ENCODE assay signal across 8 cellular contexts in the genomic region with DNA sequence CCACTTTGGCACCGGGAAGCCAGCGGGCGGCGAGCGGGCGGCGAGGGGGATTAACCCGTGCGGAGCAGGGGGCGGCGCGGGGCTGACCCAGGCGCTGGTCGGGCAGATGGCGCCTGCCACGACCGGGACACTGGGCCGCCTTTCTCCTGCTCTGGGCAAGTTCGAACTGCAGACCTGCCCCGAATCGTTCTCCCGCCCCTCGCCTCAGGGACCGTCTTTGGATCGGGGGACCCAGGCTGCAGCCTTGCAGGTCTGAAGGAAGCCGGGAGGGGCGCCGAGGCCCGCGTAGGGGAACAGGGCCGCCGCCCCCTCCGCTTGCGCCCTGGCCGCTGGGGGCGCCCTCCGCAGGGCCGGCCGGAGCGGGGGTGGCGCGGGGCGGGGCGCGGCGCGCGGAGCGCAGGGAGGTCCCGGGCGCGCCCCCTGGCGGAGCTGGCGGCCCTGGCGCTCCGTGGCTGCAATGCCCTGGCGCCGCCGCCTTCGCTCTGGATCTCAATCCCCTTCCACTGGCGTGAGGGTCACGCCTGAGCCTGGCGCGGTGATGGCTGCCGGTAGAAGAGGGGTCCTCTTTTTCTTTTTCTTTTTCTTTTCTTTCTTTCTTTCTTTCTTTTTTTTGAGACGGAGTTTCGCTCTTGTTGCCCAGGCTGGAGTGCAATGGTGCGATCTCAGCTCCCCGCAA. TPM values are rescaled to one million over a fixed set of nuclear protein-coding genes. Genes with fewer than 3 reads are reported as not detected.
DNase-seq lines count a peak whose midpoint lies in the region; ATAC-seq, FAIRE-seq and TF ChIP-seq lines count a peak whose summit lies in the region.

No MANE protein-coding gene starts in this region.

- no peak for TF ChIP-seq EP300 in HepG2 (IDR thresholded peaks at IDR 0.05; ENCODE audit: low read depth in 2 of 2, low read length in 2 of 2)
- no peak for TF ChIP-seq EP300 in HepG2 (CRISPR knock-in tag; IDR thresholded peaks at IDR 0.05; ENCODE audit: borderline replicate concordance)

- POLR2A ChIA-PET in activated CD4-positive, alpha-beta T cell treated with anti-CD3 and anti-CD28 coated beads, Interleukin-2, amount 10 ng/mL, durations not matched to agents 7 days and 5 days (lab: Charles Lee): no interaction called here
- POLR2A ChIA-PET in HepG2 (lab: Yijun Ruan, JAX): interaction anchor here (1.1 to 1.2 kb wide), 2 partner anchors 21 to 100 kb away, joined by 3 read pairs; no protein-coding TSS in a partner anchor

- CTCF ChIA-PET in activated CD4-positive, alpha-beta T cell treated with anti-CD3 and anti-CD28 coated beads, Interleukin-2, amount 10 ng/mL, durations not matched to agents 7 days and 5 days (lab: Charles Lee): interaction anchor here (0.6 to 6.4 kb wide), 33 partner anchors 9 to 825 kb away, joined by 3 to 64 read pairs (median 4); partner anchors contain the start of gene YLPM1
- CTCF ChIA-PET in HepG2 (lab: Yijun Ruan, JAX; ENCODE audit: low intra/inter-chr PET ratio, low total read pairs): interaction anchor here (0.7 to 2.5 kb wide), 4 partner anchors 17 to 191 kb away, joined by 3 to 8 read pairs (median 6); partner anchors contain the start of genes AREL1 and FCF1

- in situ Hi-C loops in HepG2 (cut with HindIII; ENCODE audit: extremely low pct_ligation_motif_present, low pct_unique_long_range_greater_than_20kb): loop anchor here (25.0 kb wide), 1 partner anchor 175 kb away; no protein-coding TSS in a partner anchor

- H3K27ac Mint-ChIP-seq in activated CD4-positive, alpha-beta T cell treated with anti-CD3 and anti-CD28 coated beads, Interleukin-2, amount 10 ng/mL, durations not matched to agents 7 days and 5 days: no peak overlapping the region

- H3K4me1 ChIP-seq in HepG2 (ENCODE audit: insufficient read depth, low read length): peaks cover 25% of the 10 kb centered on the region

- TF ChIP-seq POLR2A in HepG2 (IDR thresholded peaks at IDR 0.05; ENCODE audit: insufficient read depth in 1 of 2, low read depth in 2 of 2, low read length in 2 of 2): no peak

- TF ChIP-seq RAD21 in HepG2 (CRISPR knock-in tag; IDR thresholded peaks at IDR 0.05): peak; percentile 69

- no TSS peak for BruUV-seq in HepG2 (replicated peaks; lab: Mats Ljungman, UMichigan)

- no peaks in the 10 kb centered on the region for H3K79me2 ChIP-seq in HepG2 (ENCODE audit: insufficient read depth, low read length)

- H2AFZ ChIP-seq in HepG2 (ENCODE audit: low read length): no peak overlapping the region

- ATAC-seq in HG02938 (IDR thresholded peaks at IDR 0.05; ENCODE audit: unreplicated experiment) (peak; percentile 52), HepG2 (peak; percentile 83)

- H3K9me3 Mint-ChIP-seq in activated CD4-positive, alpha-beta T cell treated with anti-CD3 and anti-CD28 coated beads, Interleukin-2, amount 10 ng/mL, durations not matched to agents 7 days and 5 days: no peaks in the 10 kb centered on the region

- H3K4me3 ChIP-seq in HepG2 (replicated peaks in 1 of 3; ENCODE audit: insufficient read depth in 1 of 3, low read depth in 2 of 3, low read length in 3 of 3): peak overlapping the region; percentile 57 to 86 (median 71)

- H3K4me2 ChIP-seq in HepG2 (ENCODE audit: low read depth, low read length): peak overlapping the region; percentile 80

- H3K4me1 Mint-ChIP-seq in activated CD4-positive, alpha-beta T cell treated with anti-CD3 and anti-CD28 coated beads, Interleukin-2, amount 10 ng/mL, durations not matched to agents 7 days and 5 days: peaks cover 24% of the 10 kb centered on the region

- peaks cover 1 to 19% of the 10 kb centered on the region in 2 experiments; a peak in 4 of 5 replicates for H3K27me3 ChIP-seq in HepG2 (ENCODE audit: control insufficient read depth in 1 of 2, insufficient read depth in 2 of 2, low read length in 2 of 2)

- no peaks in the 10 kb centered on the region for H3K9me3 ChIP-seq in HepG2 (ENCODE audit: low read length)

- no peaks in the 10 kb centered on the region for H4K20me1 ChIP-seq in HepG2 (ENCODE audit: insufficient read depth, low read length)

- intact Hi-C loops in HepG2 (cut with micrococcal nuclease; ENCODE audit: unreplicated experiment): loop anchor here (5.0 kb wide), 1 partner anchor 110 kb away; no protein-coding TSS in a partner anchor

- DNase-seq in NCI-H226 (peak; percentile 47), dedifferentiated amniotic fluid mesenchymal stem cell (ENCODE audit: extremely low spot score) (peak; percentile 70), HepG2 (ENCODE audit: low spot score) (peak; percentile 51), GF-D8 (lab: John Stamatoyannopoulos, UW) (no peak)
- peak; percentile 77 for DNase-seq in activated CD4-positive, alpha-beta T cell treated with anti-CD3 and anti-CD28 coated beads, Interleukin-2, amount 10 ng/mL, durations not matched to agents 7 days and 5 days
- DNase-seq in stimulated activated CD4-positive, alpha-beta T cell treated with anti-CD3 and anti-CD28 coated beads, Interleukin-2, amount 100 ng/mL, for 48 hours: peak; percentile 77 to 90

- H3K36me3 ChIP-seq in HepG2 (replicated peaks in 1 of 2; ENCODE audit: control insufficient read depth in 1 of 2, insufficient read depth in 2 of 2, low read length in 2 of 2): no peaks in the 10 kb centered on the region

- H3K27me3 Mint-ChIP-seq in activated CD4-positive, alpha-beta T cell treated with anti-CD3 and anti-CD28 coated beads, Interleukin-2, amount 10 ng/mL, durations not matched to agents 7 days and 5 days: peaks cover 49% of the 10 kb centered on the region

- no peaks in the 10 kb centered on the region for H3K36me3 Mint-ChIP-seq in activated CD4-positive, alpha-beta T cell treated with anti-CD3 and anti-CD28 coated beads, Interleukin-2, amount 10 ng/mL, durations not matched to agents 7 days and 5 days (ENCODE audit: low read depth)

- FAIRE-seq in HepG2 (lab: Jason Lieb, UNC): no peak

- 15% methylated on average over 21 of the region's 69 CpGs for WGBS in HepG2 (ENCODE audit: low lambda C conversion rate)

- H3K9ac ChIP-seq in HepG2 (ENCODE audit: insufficient read depth, low read depth, low read length): peak overlapping the region; percentile 52

- TF ChIP-seq CTCF in GM12872 (IDR thresholded peaks at IDR 0.05; ENCODE audit: insufficient read depth, low read depth, low read length): peak; percentile 71
- TF ChIP-seq CTCF in HepG2 (CRISPR knock-in tag; IDR thresholded peaks at IDR 0.05): peak; percentile 74

- H3K27ac ChIP-seq in HepG2 (ENCODE audit: extremely low read length, insufficient read depth, low read length): no peak overlapping the region

- H3K4me3 Mint-ChIP-seq in activated CD4-positive, alpha-beta T cell treated with anti-CD3 and anti-CD28 coated beads, Interleukin-2, amount 10 ng/mL, durations not matched to agents 7 days and 5 days: peak overlapping the region; percentile 67

TF ChIP-seq in HepG2, 621 proteins besides CTCF, POLR2A, EP300 and RAD21 (continues in another document):
- 0 out of 2 replicates have a peak, but pooled peaks have one; percentile 4 for TF ChIP-seq SATB2 (CRISPR knock-in tag; IDR thresholded peaks at IDR 0.05)

RNA-seq across cellular contexts. Expression of gene LTBP2, which starts 0.4 kb away (rescaled TPM):
- under 1 TPM; 0.05 to 0.12 TPM for total RNA-seq in activated CD4-positive, alpha-beta T cell treated with anti-CD3 and anti-CD28 coated beads, Interleukin-2, amount 10 ng/mL, durations not matched to agents 7 days and 5 days
- total RNA-seq in HepG2 (2016; rRNA removed; fragmentation: Illumina TruSeq; extraction: Trizol): 0.18 and 0.20 TPM in 2 replicates
- total RNA-seq in HepG2 (2016; cell fraction: cytosol; rRNA removed; fragmentation: Illumina TruSeq; extraction: Trizol; ENCODE audit: low read depth): 0.09 TPM in 1 of 2 replicates, not detected in the other
- 0.10 and 0.41 TPM in 2 replicates for total RNA-seq in HepG2 (2016; cell fraction: insoluble cytoplasmic fraction; rRNA removed; fragmentation: Illumina TruSeq; extraction: Trizol)
- total RNA-seq in HepG2 (2016; cell fraction: membrane; rRNA removed; fragmentation: Illumina TruSeq; extraction: Trizol): 0.06 TPM in 1 of 2 replicates, not detected in the other
- 0.28 and 0.84 TPM in 2 replicates for total RNA-seq in HepG2 (2016; cell fraction: nucleus; rRNA removed; fragmentation: Illumina TruSeq; extraction: Trizol)
- 0.41 and 0.46 TPM in 2 replicates for polyA plus RNA-seq in HepG2 (2011; rRNA removed)
- polyA plus RNA-seq in HepG2 (2011; cell fraction: cytosol; rRNA removed): 0.32 and 0.35 TPM in 2 replicates
- 1.4 and 1.5 TPM in 2 replicates for polyA plus RNA-seq in HepG2 (2011; cell fraction: nucleus; rRNA removed)
- 0.27 and 0.68 TPM in 2 replicates for polyA plus RNA-seq in HepG2 (2012)
- 0.06 TPM in 1 of 2 replicates, not detected in the other for polyA plus RNA-seq in HepG2 (2016; cell fraction: cytosol; fragmentation: Illumina TruSeq; extraction: Trizol; ENCODE audit: low read depth)
- polyA plus RNA-seq in HepG2 (2016; cell fraction: insoluble cytoplasmic fraction; fragmentation: Illumina TruSeq; extraction: Trizol; ENCODE audit: low read depth): 0.12 and 0.17 TPM in 2 replicates
- polyA plus RNA-seq in HepG2 (2016; cell fraction: membrane; fragmentation: Illumina TruSeq; extraction: Trizol; ENCODE audit: low read depth): 0.07 and 0.09 TPM in 2 replicates
- 0.64 and 0.72 TPM in 2 replicates for polyA plus RNA-seq in HepG2 (2016; cell fraction: nucleus; fragmentation: Illumina TruSeq; extraction: Trizol; ENCODE audit: insufficient read depth, low read depth)
- 0.44 and 1.1 TPM in 2 replicates for polyA minus RNA-seq in HepG2 (2011; rRNA and poly(A)+ RNA removed; ENCODE audit: low replicate concordance)
- 0.35 and 0.89 TPM in 2 replicates for polyA minus RNA-seq in HepG2 (2011; cell fraction: cytosol; rRNA and poly(A)+ RNA removed)
- polyA minus RNA-seq in HepG2 (2011; cell fraction: nucleus; rRNA and poly(A)+ RNA removed): 0.52 and 0.99 TPM in 2 replicates
